ENCODE assay signal across 1 cellular context in the genomic region with DNA sequence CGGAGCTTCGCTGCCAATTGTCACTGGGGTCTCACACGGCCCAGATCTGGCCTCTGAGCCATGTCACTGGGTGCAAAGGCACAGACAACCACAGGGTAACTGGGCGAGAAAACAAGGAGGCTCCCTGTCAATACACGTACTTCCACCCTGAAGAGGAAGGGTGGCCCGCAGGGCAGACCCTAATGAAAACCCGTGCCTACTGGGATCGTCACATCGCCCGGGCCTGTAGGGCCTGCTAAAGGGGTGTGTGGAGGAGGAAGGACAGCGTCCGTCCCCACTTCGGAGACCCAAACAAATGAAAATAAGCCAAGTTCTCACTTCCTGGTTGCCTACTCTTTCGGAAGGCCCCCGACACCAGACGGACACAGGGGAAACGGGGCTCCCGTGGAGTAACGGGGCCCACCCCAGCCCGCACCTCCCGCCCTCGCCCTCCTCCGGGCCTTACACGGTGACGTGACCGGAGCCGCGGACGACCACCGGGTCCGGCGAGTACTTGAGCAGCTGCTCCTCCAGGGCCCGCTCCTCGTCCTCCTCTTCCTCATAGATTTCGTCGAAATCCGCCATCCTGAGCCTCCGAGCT.
TF ChIP-seq lines count a peak whose summit lies in the region.

No MANE protein-coding gene starts in this region.

TF ChIP-seq in IMR-90, 13 proteins besides CTCF, POLR2A, EP300 and RAD21 (continued from another document):
- TF ChIP-seq, protein P1, sequence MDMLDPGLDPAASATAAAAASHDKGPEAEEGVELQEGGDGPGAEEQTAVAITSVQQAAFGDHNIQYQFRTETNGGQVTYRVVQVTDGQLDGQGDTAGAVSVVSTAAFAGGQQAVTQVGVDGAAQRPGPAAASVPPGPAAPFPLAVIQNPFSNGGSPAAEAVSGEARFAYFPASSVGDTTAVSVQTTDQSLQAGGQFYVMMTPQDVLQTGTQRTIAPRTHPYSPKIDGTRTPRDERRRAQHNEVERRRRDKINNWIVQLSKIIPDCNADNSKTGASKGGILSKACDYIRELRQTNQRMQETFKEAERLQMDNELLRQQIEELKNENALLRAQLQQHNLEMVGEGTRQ (IDR thresholded peaks at IDR 0.05; ENCODE audit: low read depth, low read length) = no peak
